ENCODE assay signal across 1 cellular context in the genomic region with DNA sequence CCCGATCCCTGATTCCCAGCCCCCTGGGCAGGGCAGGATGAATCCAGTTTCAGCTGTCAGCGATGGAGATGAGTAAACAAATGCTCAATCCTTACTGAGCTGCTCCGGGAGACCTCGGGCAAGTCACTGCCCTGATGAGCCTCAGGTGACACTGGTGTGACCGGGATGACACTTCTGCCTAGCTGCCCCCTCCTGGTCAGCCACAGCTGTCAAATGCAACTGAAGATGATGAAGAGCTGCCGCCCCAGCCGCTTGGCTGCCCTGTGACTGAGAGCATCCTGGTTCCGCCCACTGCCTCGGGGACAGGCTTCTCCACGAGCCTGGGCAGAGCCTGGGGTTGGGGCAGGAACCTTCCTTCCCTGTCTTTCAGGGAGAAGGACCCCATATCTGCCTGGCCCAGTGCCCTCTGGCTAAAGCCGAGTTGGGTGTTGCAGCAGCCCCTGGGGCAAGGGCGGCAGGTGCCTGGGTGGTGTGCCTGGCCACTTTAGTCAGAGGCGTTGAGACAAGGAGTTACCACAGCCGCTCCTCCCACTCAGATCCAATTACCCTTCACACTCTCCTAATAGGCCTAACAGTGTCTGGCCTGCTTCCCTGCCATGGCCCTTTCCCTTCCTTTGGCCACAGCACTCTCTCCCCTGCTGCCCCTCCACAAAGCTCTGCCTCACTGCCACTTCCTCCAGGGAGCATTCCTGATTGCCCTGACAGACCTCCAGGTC.
TF ChIP-seq lines count a peak whose summit lies in the region.

No MANE protein-coding gene starts in this region.

TF ChIP-seq in H1, 55 proteins besides CTCF, POLR2A, EP300 and RAD21:
- no peak for TF ChIP-seq JUND (IDR thresholded peaks at IDR 0.05; ENCODE audit: low read length)
- no peak for TF ChIP-seq PHF8 (conservative IDR thresholded peaks at IDR 0.05; ENCODE audit: low read depth, low read length)
- no peak for TF ChIP-seq BCL11A (IDR thresholded peaks at IDR 0.05; ENCODE audit: low read depth in 2 of 2, low read length in 2 of 2)
- no peak for TF ChIP-seq YY1 (IDR thresholded peaks at IDR 0.05; ENCODE audit: low read depth, low read length)
- no peak for TF ChIP-seq NRF1 (IDR thresholded peaks at IDR 0.05; ENCODE audit: low read depth, low read length)
- no peak for TF ChIP-seq POLR2AphosphoS5 (IDR thresholded peaks at IDR 0.05; ENCODE audit: low read depth, low read length)
- no peak for TF ChIP-seq BACH1 (IDR thresholded peaks at IDR 0.05; ENCODE audit: low read length)
- TF ChIP-seq ATF3 (IDR thresholded peaks at IDR 0.05; ENCODE audit: insufficient read depth, low read depth, low read length): no peak
- no peak for TF ChIP-seq GABPA (IDR thresholded peaks at IDR 0.05; ENCODE audit: borderline replicate concordance, insufficient read depth, low read length)
- TF ChIP-seq TAF7 (optimal IDR thresholded peaks at IDR 0.05; ENCODE audit: borderline replicate concordance, low read depth, low read length): no peak
